Comparison of ENCODE assay signal across 11 cellular contexts in the genomic region with DNA sequence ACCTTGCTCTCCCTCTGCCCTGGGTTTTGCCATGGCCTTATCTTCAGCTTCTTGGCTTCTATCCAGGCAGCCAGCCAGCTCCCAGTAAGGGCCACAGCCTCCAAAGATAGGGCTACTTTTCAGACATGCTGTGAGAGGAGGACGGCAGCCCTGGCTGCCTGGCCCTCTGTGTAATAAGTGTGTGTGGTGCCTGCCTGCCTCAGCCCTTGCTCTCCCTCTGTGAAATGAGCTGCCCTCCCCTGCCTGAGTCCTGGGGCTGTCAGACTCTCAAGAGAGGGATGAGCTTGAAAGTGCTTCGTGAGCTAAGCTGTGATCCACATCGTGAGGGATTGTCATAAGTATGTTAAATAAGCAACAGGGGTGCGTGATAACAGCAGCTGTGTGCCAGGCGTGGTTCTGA. TPM values are rescaled to one million over a fixed set of nuclear protein-coding genes. Genes with fewer than 3 reads are reported as not detected.
DNase-seq lines count a peak whose midpoint lies in the region; ATAC-seq and TF ChIP-seq lines count a peak whose summit lies in the region.
"Had no signal": no experiment of that assay in that cellular context is flagged by ENCODE, and none has a peak within 500 bp of the region (broad histone marks: within the 10 kb centered on the region; RNA-seq: fewer than 3 reads in every experiment).

No MANE protein-coding gene starts in this region.

- TF ChIP-seq CTCF in Panc1 (IDR thresholded peaks at IDR 0.05): no peak
- no peak for TF ChIP-seq CTCF in fibroblast of lung (conservative IDR thresholded peaks at IDR 0.05 in 1 of 2, IDR thresholded peaks at IDR 0.05 in 1 of 2; ENCODE audit: low read depth in 1 of 2, low read length in 2 of 2)
- TF ChIP-seq CTCF in nephron progenitor cell (IDR thresholded peaks at IDR 0.05): no peak

- no peak overlapping the region for H3K4me3 ChIP-seq in Panc1 (ENCODE audit: low read depth in 2 of 2, low read length in 2 of 2)
- no peak overlapping the region for H3K4me3 ChIP-seq in fibroblast of lung (replicated peaks in 1 of 4; ENCODE audit: control extremely low read depth in 1 of 4, insufficient read depth in 1 of 4, low read depth in 3 of 4, low read length in 4 of 4)

- H3K27me3 ChIP-seq in Panc1 (ENCODE audit: control insufficient read depth, insufficient read depth, low read length) (no peaks in the 10 kb centered on the region), fibroblast of lung (ENCODE audit: control insufficient read depth, insufficient read depth, low read length) (no peaks in the 10 kb centered on the region)

- H3K79me2 ChIP-seq in fibroblast of lung (ENCODE audit: control insufficient read depth, insufficient read depth, low read length): peaks cover 75% of the 10 kb centered on the region

- no TSS peak for BruUV-seq in Panc1 (replicated peaks; lab: Mats Ljungman, UMichigan)

- peaks cover 11% of the 10 kb centered on the region for H3K36me3 Mint-ChIP-seq in nephron progenitor cell (ENCODE audit: low read depth)
- H3K36me3 Mint-ChIP-seq in activated CD4-positive, alpha-beta T cell treated with anti-CD3 and anti-CD28 coated beads, Interleukin-2, amount 10 ng/mL, durations not matched to agents 7 days and 5 days (ENCODE audit: low read depth): no peaks in the 10 kb centered on the region

- peak overlapping the region; percentile 56 for H3K9ac ChIP-seq in fibroblast of lung (ENCODE audit: insufficient read depth, low read length)

- in situ Hi-C loops in ACHN (cut with HindIII; ENCODE audit: low pct_ligation_motif_present, low pct_unique_long_range_greater_than_20kb, low sequenced_read_pairs) (no loop called here), Panc1 (cut with HindIII; ENCODE audit: low pct_unique_long_range_greater_than_20kb, low sequenced_read_pairs) (no loop called here)

- no peaks in the 10 kb centered on the region for H3K9me3 ChIP-seq in Panc1 (ENCODE audit: control insufficient read depth, insufficient read depth, low read depth, low read length)
- no peaks in the 10 kb centered on the region for H3K9me3 ChIP-seq in fibroblast of lung (ENCODE audit: control insufficient read depth, insufficient read depth, low read depth, low read length)

- DNase-seq in ACHN: peak; percentile 27
- no peak for DNase-seq in Panc1 (ENCODE audit: low read depth, low spot score)
- peak; percentile 42 to 67 for DNase-seq in fibroblast of lung (ENCODE audit: low read depth in 2 of 2)
- no peak for DNase-seq in nephron progenitor cell
- DNase-seq in activated CD4-positive, alpha-beta T cell treated with anti-CD3 and anti-CD28 coated beads, Interleukin-2, amount 10 ng/mL, durations not matched to agents 7 days and 5 days: no peak
- no peak for DNase-seq in UCSD-AML1 (lab: John Stamatoyannopoulos, UW; ENCODE audit: unreplicated experiment)
- DNase-seq: NCI-H187 treated with DMSO at 0.1 percent for 48 hours had no signal

- H3K4me3 Mint-ChIP-seq in nephron progenitor cell: no peak overlapping the region
- no peak overlapping the region for H3K4me3 Mint-ChIP-seq in activated CD4-positive, alpha-beta T cell treated with anti-CD3 and anti-CD28 coated beads, Interleukin-2, amount 10 ng/mL, durations not matched to agents 7 days and 5 days
- H3K4me3 Mint-ChIP-seq: T-helper 2 cell treated with Interferon-gamma antibody and Interleukin-4, amounts not matched to agents 5 μg/mL and 100 μg/mL, for 36 hours had no signal

- POLR2A ChIA-PET in Panc1 (lab: Charles Lee): interaction anchor here (0.6 kb wide), 1 partner anchor 31 kb away, joined by 3 read pairs; no protein-coding TSS in a partner anchor
- POLR2A ChIA-PET in activated CD4-positive, alpha-beta T cell treated with anti-CD3 and anti-CD28 coated beads, Interleukin-2, amount 10 ng/mL, durations not matched to agents 7 days and 5 days (lab: Charles Lee): no interaction called here

- peak overlapping the region; percentile 35 for H3K27ac Mint-ChIP-seq in nephron progenitor cell
- no peak overlapping the region for H3K27ac Mint-ChIP-seq in activated CD4-positive, alpha-beta T cell treated with anti-CD3 and anti-CD28 coated beads, Interleukin-2, amount 10 ng/mL, durations not matched to agents 7 days and 5 days
- H3K27ac Mint-ChIP-seq: T-helper 2 cell treated with Interferon-gamma antibody and Interleukin-4, amounts not matched to agents 5 μg/mL and 100 μg/mL, for 36 hours had no signal

- no peaks in the 10 kb centered on the region for H4K20me1 ChIP-seq in fibroblast of lung (ENCODE audit: control insufficient read depth, extremely low read depth, insufficient read depth, low read length)

- peaks cover 78% of the 10 kb centered on the region for H3K4me1 ChIP-seq in Panc1 (ENCODE audit: control insufficient read depth, insufficient read depth, low read length)
- peaks cover 53% of the 10 kb centered on the region for H3K4me1 ChIP-seq in fibroblast of lung (ENCODE audit: control insufficient read depth, extremely low read depth, insufficient read depth, low read length)

- no peaks in the 10 kb centered on the region for H3K9me3 Mint-ChIP-seq in nephron progenitor cell
- H3K9me3 Mint-ChIP-seq in activated CD4-positive, alpha-beta T cell treated with anti-CD3 and anti-CD28 coated beads, Interleukin-2, amount 10 ng/mL, durations not matched to agents 7 days and 5 days: no peaks in the 10 kb centered on the region
- H3K9me3 Mint-ChIP-seq: T-helper 2 cell treated with Interferon-gamma antibody and Interleukin-4, amounts not matched to agents 5 μg/mL and 100 μg/mL, for 36 hours had no signal

- peak; percentile 20 for ATAC-seq in Panc1
- ATAC-seq in HG03442 (IDR thresholded peaks at IDR 0.05; ENCODE audit: unreplicated experiment): no peak
- no peak for ATAC-seq in HG03439 (IDR thresholded peaks at IDR 0.05; ENCODE audit: unreplicated experiment)

- no peaks in the 10 kb centered on the region for H3K27me3 Mint-ChIP-seq in nephron progenitor cell (ENCODE audit: low read depth, poor library complexity)
- H3K27me3 Mint-ChIP-seq in activated CD4-positive, alpha-beta T cell treated with anti-CD3 and anti-CD28 coated beads, Interleukin-2, amount 10 ng/mL, durations not matched to agents 7 days and 5 days: no peaks in the 10 kb centered on the region

- H3K4me2 ChIP-seq in fibroblast of lung (ENCODE audit: extremely low read depth, insufficient read depth, low read length): no peak overlapping the region

- H3K36me3 ChIP-seq in Panc1 (ENCODE audit: control insufficient read depth, insufficient read depth, low read length) (no peaks in the 10 kb centered on the region), fibroblast of lung (ENCODE audit: control insufficient read depth, insufficient read depth, low read length) (peaks cover 5% of the 10 kb centered on the region)

- no peak overlapping the region for H2AFZ ChIP-seq in fibroblast of lung (ENCODE audit: low read length)

- CTCF ChIA-PET in Panc1 (lab: Charles Lee): interaction anchor here (0.6 to 0.9 kb wide), 3 partner anchors 16 to 58 kb away, joined by 3 read pairs; no protein-coding TSS in a partner anchor
- CTCF ChIA-PET in activated CD4-positive, alpha-beta T cell treated with anti-CD3 and anti-CD28 coated beads, Interleukin-2, amount 10 ng/mL, durations not matched to agents 7 days and 5 days (lab: Charles Lee): interaction anchor here (0.9 kb wide), 2 partner anchors 15 to 57 kb away, joined by 3 read pairs; no protein-coding TSS in a partner anchor

- peaks cover 65% of the 10 kb centered on the region for H3K4me1 Mint-ChIP-seq in nephron progenitor cell
- no peaks in the 10 kb centered on the region for H3K4me1 Mint-ChIP-seq in activated CD4-positive, alpha-beta T cell treated with anti-CD3 and anti-CD28 coated beads, Interleukin-2, amount 10 ng/mL, durations not matched to agents 7 days and 5 days

- H3K27ac ChIP-seq in Panc1 (ENCODE audit: low read length): peak overlapping the region; percentile 74
- H3K27ac ChIP-seq in fibroblast of lung (ENCODE audit: insufficient read depth, low read length): peak overlapping the region; percentile 80
- H3K27ac ChIP-seq: C4-2B had no signal

- intact Hi-C loops in Panc1 (cut with micrococcal nuclease; ENCODE audit: unreplicated experiment): no loop called here

RNA-seq across cellular contexts. Expression of gene NDST1, which starts 8.1 kb away (rescaled TPM):
- total RNA-seq in Panc1 (2021; ENCODE audit: unreplicated experiment): 142 TPM
- 80.5 TPM for polyA plus RNA-seq in Panc1 (2012; ENCODE audit: insufficient read length)
- total RNA-seq in fibroblast of lung: 18.2 and 38.5 TPM in 2 replicates
- polyA plus RNA-seq in fibroblast of lung: 50.5 and 94.8 TPM in 2 replicates
- polyA plus RNA-seq in fibroblast of lung (2012): 69.9 and 152 TPM in 2 replicates
- polyA minus RNA-seq in fibroblast of lung (ENCODE audit: low replicate concordance): 218 and 448 TPM in 2 replicates
- total RNA-seq in activated CD4-positive, alpha-beta T cell treated with anti-CD3 and anti-CD28 coated beads, Interleukin-2, amount 10 ng/mL, durations not matched to agents 7 days and 5 days: under 1 TPM; 0.50 to 0.71 TPM

Comparison
In these comparisons a context has a peak if more than half of its experiments do, and no peak if none do; other contexts are left out.
1. DNase-seq: peak in ACHN (single experiment) and fibroblast of lung (2 of 2); none in Panc1 (single experiment), nephron progenitor cell (single experiment), activated CD4-positive, alpha-beta T cell treated with anti-CD3 and anti-CD28 coated beads, Interleukin-2, amount 10 ng/mL, durations not matched to agents 7 days and 5 days (single experiment) and UCSD-AML1 (single experiment).
2. RNA of gene NDST1, which starts 8.1 kb away (total RNA-seq): 142 TPM in Panc1 (single experiment) and 18.2 to 38.5 TPM in fibroblast of lung; 0.50 to 0.71 TPM in activated CD4-positive, alpha-beta T cell treated with anti-CD3 and anti-CD28 coated beads, Interleukin-2, amount 10 ng/mL, durations not matched to agents 7 days and 5 days; every median in the first group is over 10 times any median in the second.